In genomic region chr7:76357379-76358052, GRCh38 we compare ENCODE assay signal across 1 cellular context.
TF ChIP-seq lines count a peak whose summit lies in the region.

No MANE protein-coding gene starts in this region.

TF ChIP-seq in HepG2, 621 proteins besides CTCF, POLR2A, EP300 and RAD21:
- TF ChIP-seq MAFK (conservative IDR thresholded peaks at IDR 0.05 in 1 of 2, IDR thresholded peaks at IDR 0.05 in 1 of 2; ENCODE audit: low read length in 2 of 2) (0 out of 4 replicates have a peak, but pooled peaks of 1 of the 2 experiments have one; percentile 3), ZBTB25 (CRISPR knock-in tag; IDR thresholded peaks at IDR 0.05) (no peak), SNAPC2 (CRISPR knock-in tag; IDR thresholded peaks at IDR 0.05) (0 out of 2 replicates have a peak, but pooled peaks have one; percentile 17)
